ENCODE assay signal across 3 cellular contexts in the genomic region with DNA sequence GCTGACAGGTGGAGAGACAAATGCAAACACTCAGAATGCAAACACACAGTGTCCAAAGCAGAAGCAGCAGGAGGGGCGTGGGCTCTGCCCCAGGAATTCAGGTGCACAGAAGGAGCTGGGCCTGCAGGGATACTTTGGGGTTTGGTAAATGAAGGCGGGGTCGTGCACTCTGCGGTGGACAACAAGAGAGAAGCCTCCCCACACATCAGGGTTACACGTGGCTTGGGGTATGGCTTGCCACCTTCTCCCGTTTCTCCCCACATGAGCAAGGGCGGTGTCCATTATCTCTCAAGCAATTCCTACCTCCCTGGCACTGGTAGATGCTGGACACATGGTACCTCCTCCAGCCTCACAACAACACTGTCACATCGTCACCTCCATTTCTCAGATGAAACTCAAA. TPM values are rescaled to one million over a fixed set of nuclear protein-coding genes. Genes with fewer than 3 reads are reported as not detected.
"Had no signal": no experiment of that assay in that cellular context is flagged by ENCODE, and none has a peak within 500 bp of the region (broad histone marks: within the 10 kb centered on the region; RNA-seq: fewer than 3 reads in every experiment).

No MANE protein-coding gene starts in this region.

RNA-seq across cellular contexts. Expression of a gene that starts 35.0 kb away (rescaled TPM):
- total RNA-seq: HT1080, LHCN-M2 had no signal
- polyA plus RNA-seq: SK-N-SH had no signal
